Comparison of ENCODE assay signal across 23 cellular contexts in genomic region chr3:193595939-193596487, GRCh38. TPM values are rescaled to one million over a fixed set of nuclear protein-coding genes. Genes with fewer than 3 reads are reported as not detected.
DNase-seq lines count a peak whose midpoint lies in the region; ATAC-seq and TF ChIP-seq lines count a peak whose summit lies in the region.
"Had no signal": no experiment of that assay in that cellular context is flagged by ENCODE, and none has a peak within 500 bp of the region (broad histone marks: within the 10 kb centered on the region; RNA-seq: fewer than 3 reads in every experiment).

No MANE protein-coding gene starts in this region.

- peaks cover 14% of the 10 kb centered on the region; the same call in 1 of the 2 replicates for H3K4me1 ChIP-seq in HUES48 (ENCODE audit: control insufficient read depth, insufficient read depth, low read length)

- POLR2A ChIA-PET in activated CD8-positive, alpha-beta T cell treated with anti-CD3 and anti-CD28 coated beads for 36 hours (lab: Charles Lee), result no interaction called here
- POLR2A ChIA-PET in activated CD8-positive, alpha-beta T cell treated with anti-CD3 and anti-CD28 coated beads, Interleukin-2, amount 10 ng/mL, durations not matched to agents 7 days and 5 days (lab: Charles Lee), result no interaction called here

- no peaks in the 10 kb centered on the region for H3K9me3 Mint-ChIP-seq in activated CD8-positive, alpha-beta T cell treated with anti-CD3 and anti-CD28 coated beads for 36 hours
- no peaks in the 10 kb centered on the region for H3K9me3 Mint-ChIP-seq in activated CD8-positive, alpha-beta T cell treated with anti-CD3 and anti-CD28 coated beads, Interleukin-2, amount 10 ng/mL, durations not matched to agents 7 days and 5 days (ENCODE audit: insufficient read depth)
- H3K9me3 Mint-ChIP-seq in brain (no peaks in the 10 kb centered on the region), nephron progenitor cell (no peaks in the 10 kb centered on the region)
- H3K9me3 Mint-ChIP-seq: activated naive CD8-positive, alpha-beta T cell treated with anti-CD3 and anti-CD28 coated beads, Interleukin-2, amount 10 ng/mL, durations not matched to agents 7 days and 5 days; activated T-cell treated with anti-CD3 and anti-CD28 coated beads, Interleukin-2, amount 50 U/mL, for 4 hours; stimulated activated naive CD8-positive, alpha-beta T cell treated with anti-CD3 and anti-CD28 coated beads, Interleukin-15, amount 100 ng/mL, for 72 hours had no signal

- peak overlapping the region; percentile 50 for H3K27ac Mint-ChIP-seq in activated CD8-positive, alpha-beta T cell treated with anti-CD3 and anti-CD28 coated beads for 36 hours
- H3K27ac Mint-ChIP-seq in activated CD8-positive, alpha-beta T cell treated with anti-CD3 and anti-CD28 coated beads, Interleukin-2, amount 10 ng/mL, durations not matched to agents 7 days and 5 days, result no peak overlapping the region
- peak overlapping the region in 1 of 5 experiments; percentile 68 for H3K27ac Mint-ChIP-seq in brain
- H3K27ac Mint-ChIP-seq in nephron progenitor cell, result peak overlapping the region; percentile 12
- H3K27ac Mint-ChIP-seq: activated naive CD8-positive, alpha-beta T cell treated with anti-CD3 and anti-CD28 coated beads, Interleukin-2, amount 10 ng/mL, durations not matched to agents 7 days and 5 days had no signal

- ATAC-seq in activated CD8-positive, alpha-beta T cell treated with anti-CD3 and anti-CD28 coated beads for 36 hours, result no peak
- ATAC-seq in activated CD8-positive, alpha-beta T cell treated with anti-CD3 and anti-CD28 coated beads, Interleukin-2, amount 10 ng/mL, durations not matched to agents 7 days and 5 days, result no peak
- ATAC-seq in left lobe of liver (no peak), Right ventricle myocardium inferior (no peak)
- ATAC-seq: activated T-cell treated with anti-CD3 and anti-CD28 coated beads, Interleukin-2, amount 50 U/mL, for 4 hours; body of pancreas; stimulated activated naive CD8-positive, alpha-beta T cell treated with anti-CD3 and anti-CD28 coated beads, Interleukin-15, amount 100 ng/mL, for 72 hours had no signal

- H3K36me3 Mint-ChIP-seq in activated CD8-positive, alpha-beta T cell treated with anti-CD3 and anti-CD28 coated beads for 36 hours (ENCODE audit: low read depth), result peaks cover 38% of the 10 kb centered on the region
- H3K36me3 Mint-ChIP-seq in activated CD8-positive, alpha-beta T cell treated with anti-CD3 and anti-CD28 coated beads, Interleukin-2, amount 10 ng/mL, durations not matched to agents 7 days and 5 days (ENCODE audit: low read depth), result peaks cover 32% of the 10 kb centered on the region
- H3K36me3 Mint-ChIP-seq in brain (peaks cover 40% of the 10 kb centered on the region), nephron progenitor cell (ENCODE audit: low read depth) (peaks cover 50% of the 10 kb centered on the region)

- CTCF ChIA-PET in activated CD8-positive, alpha-beta T cell treated with anti-CD3 and anti-CD28 coated beads for 36 hours (lab: Charles Lee), result no interaction called here
- CTCF ChIA-PET in activated CD8-positive, alpha-beta T cell treated with anti-CD3 and anti-CD28 coated beads, Interleukin-2, amount 10 ng/mL, durations not matched to agents 7 days and 5 days (lab: Charles Lee), result no interaction called here

- H3K36me3 ChIP-seq in HUES48 (ENCODE audit: control insufficient read depth, insufficient read depth, low read length), result no peaks in the 10 kb centered on the region; the same call in 1 of the 2 replicates

- peaks cover 9% of the 10 kb centered on the region; the same call in 1 of the 2 replicates for H3K27me3 ChIP-seq in HUES48 (ENCODE audit: control insufficient read depth, insufficient read depth, low read length)
- H3K27me3 ChIP-seq: body of pancreas, right atrium auricular region, spleen, transverse colon had no signal

- H3K4me3 ChIP-seq in HUES48 (ENCODE audit: low read depth, low read length), result peak overlapping the region; percentile 84; the same call in 1 of the 2 replicates
- H3K4me3 ChIP-seq: body of pancreas, PC-9, right atrium auricular region, spleen, transverse colon had no signal

- H3K27ac ChIP-seq in HUES48 (ENCODE audit: low read depth, low read length), result peak overlapping the region; percentile 91
- H3K27ac ChIP-seq: body of pancreas, PC-9, right atrium auricular region, spleen, transverse colon had no signal

- no peak overlapping the region for H3K9ac ChIP-seq in HUES48 (ENCODE audit: low read depth, low read length)

- no peak for TF ChIP-seq CTCF in activated CD8-positive, alpha-beta T cell treated with anti-CD3 and anti-CD28 coated beads for 36 hours (IDR thresholded peaks at IDR 0.05)
- TF ChIP-seq CTCF in brain (conservative IDR thresholded peaks at IDR 0.05) (no peak), nephron progenitor cell (IDR thresholded peaks at IDR 0.05) (no peak)

- no peak for DNase-seq in activated CD8-positive, alpha-beta T cell treated with anti-CD3 and anti-CD28 coated beads for 36 hours
- no peak for DNase-seq in activated CD8-positive, alpha-beta T cell treated with anti-CD3 and anti-CD28 coated beads, Interleukin-2, amount 10 ng/mL, durations not matched to agents 7 days and 5 days
- no peak for DNase-seq in nephron progenitor cell
- no peak for DNase-seq in left lobe of liver (ENCODE audit: low spot score)
- DNase-seq in NCI-H2107 (lab: John Stamatoyannopoulos, UW), result no peak
- no peak for DNase-seq in Right ventricle myocardium inferior (ENCODE audit: missing footprints)
- DNase-seq: activated naive CD8-positive, alpha-beta T cell treated with anti-CD3 and anti-CD28 coated beads, Interleukin-2, amount 10 ng/mL, durations not matched to agents 7 days and 5 days; activated T-cell treated with anti-CD3 and anti-CD28 coated beads, Interleukin-2, amount 50 U/mL, for 4 hours; body of pancreas; cortex of kidney; mammary epithelial cell; NCI-H510A treated with DMSO at 0.1 percent for 48 hours; PC-9; spleen; stimulated activated CD4-positive, alpha-beta T cell treated with anti-CD3 and anti-CD28 coated beads, Interleukin-4, amount 100 ng/mL, for 1 hour; stimulated activated naive CD8-positive, alpha-beta T cell treated with anti-CD3 and anti-CD28 coated beads, Interleukin-15, amount 100 ng/mL, for 72 hours; T-helper 1 cell; transverse colon had no signal

- no peak overlapping the region for H3K4me3 Mint-ChIP-seq in activated CD8-positive, alpha-beta T cell treated with anti-CD3 and anti-CD28 coated beads for 36 hours
- no peak overlapping the region for H3K4me3 Mint-ChIP-seq in activated CD8-positive, alpha-beta T cell treated with anti-CD3 and anti-CD28 coated beads, Interleukin-2, amount 10 ng/mL, durations not matched to agents 7 days and 5 days
- H3K4me3 Mint-ChIP-seq in brain, result peak overlapping the region; percentile 54 to 95 (median 75)
- peak overlapping the region; percentile 33 for H3K4me3 Mint-ChIP-seq in nephron progenitor cell
- H3K4me3 Mint-ChIP-seq: activated naive CD8-positive, alpha-beta T cell treated with anti-CD3 and anti-CD28 coated beads, Interleukin-2, amount 10 ng/mL, durations not matched to agents 7 days and 5 days; activated T-cell treated with anti-CD3 and anti-CD28 coated beads, Interleukin-2, amount 50 U/mL, for 4 hours had no signal

- H3K27me3 Mint-ChIP-seq in activated CD8-positive, alpha-beta T cell treated with anti-CD3 and anti-CD28 coated beads for 36 hours, result no peaks in the 10 kb centered on the region
- H3K27me3 Mint-ChIP-seq in activated CD8-positive, alpha-beta T cell treated with anti-CD3 and anti-CD28 coated beads, Interleukin-2, amount 10 ng/mL, durations not matched to agents 7 days and 5 days (ENCODE audit: low read depth), result no peaks in the 10 kb centered on the region
- H3K27me3 Mint-ChIP-seq in brain (peaks cover 5% of the 10 kb centered on the region), nephron progenitor cell (ENCODE audit: low read depth, poor library complexity) (no peaks in the 10 kb centered on the region)
- H3K27me3 Mint-ChIP-seq: activated naive CD8-positive, alpha-beta T cell treated with anti-CD3 and anti-CD28 coated beads, Interleukin-2, amount 10 ng/mL, durations not matched to agents 7 days and 5 days; stimulated activated naive CD8-positive, alpha-beta T cell treated with anti-CD3 and anti-CD28 coated beads, Interleukin-15, amount 100 ng/mL, for 72 hours had no signal

- intact Hi-C loops in activated CD8-positive, alpha-beta T cell treated with anti-CD3 and anti-CD28 coated beads for 36 hours (cut with micrococcal nuclease), result no loop called here
- intact Hi-C loops in Right ventricle myocardium inferior (cut with DNase I), result no loop called here

- peaks cover 64% of the 10 kb centered on the region for H3K4me1 Mint-ChIP-seq in activated CD8-positive, alpha-beta T cell treated with anti-CD3 and anti-CD28 coated beads for 36 hours (ENCODE audit: low read depth)
- H3K4me1 Mint-ChIP-seq in activated CD8-positive, alpha-beta T cell treated with anti-CD3 and anti-CD28 coated beads, Interleukin-2, amount 10 ng/mL, durations not matched to agents 7 days and 5 days (ENCODE audit: low read depth), result peaks cover 54% of the 10 kb centered on the region
- H3K4me1 Mint-ChIP-seq in brain (peaks cover 50% of the 10 kb centered on the region), nephron progenitor cell (peaks cover 38% of the 10 kb centered on the region)

- H3K9me3 ChIP-seq in HUES48 (ENCODE audit: control insufficient read depth, insufficient read depth, low read length), result no peaks in the 10 kb centered on the region
- H3K9me3 ChIP-seq: body of pancreas, right atrium auricular region, spleen, transverse colon had no signal

RNA-seq across cellular contexts. Expression of gene OPA1, which starts 3.0 kb away (rescaled TPM):
- 100 to 1,000 TPM in 1 of 2 experiments, 10 to 100 TPM in 1; 84.8 to 104 TPM for total RNA-seq in activated CD8-positive, alpha-beta T cell treated with anti-CD3 and anti-CD28 coated beads for 36 hours
- total RNA-seq in activated CD8-positive, alpha-beta T cell treated with anti-CD3 and anti-CD28 coated beads, Interleukin-2, amount 10 ng/mL, durations not matched to agents 7 days and 5 days, result 10 to 100 TPM; 61.3 TPM
- polyA plus RNA-seq in brain (ENCODE audit: insufficient read depth, low read depth, low replicate concordance), result 24.9 TPM
- total RNA-seq in left lobe of liver, result 29.3 TPM
- total RNA-seq in Right ventricle myocardium inferior, result 111 TPM

RNA-seq across cellular contexts. Expression of gene ATP13A4, which starts 41.3 kb away (rescaled TPM):
- 1 to 10 TPM; 2.8 to 3.5 TPM for total RNA-seq in activated CD8-positive, alpha-beta T cell treated with anti-CD3 and anti-CD28 coated beads for 36 hours
- 1 to 10 TPM; 1.8 to 2.4 TPM for total RNA-seq in activated CD8-positive, alpha-beta T cell treated with anti-CD3 and anti-CD28 coated beads, Interleukin-2, amount 10 ng/mL, durations not matched to agents 7 days and 5 days
- 2.7 TPM for polyA plus RNA-seq in brain (ENCODE audit: insufficient read depth, low read depth, low replicate concordance)
- total RNA-seq in left lobe of liver, result 1.2 TPM
- 0.38 TPM for total RNA-seq in Right ventricle myocardium inferior
- total RNA-seq: A172, Daoy, right atrium auricular region had no signal

Comparison
In these comparisons a context has a peak if more than half of its experiments do, and no peak if none do; other contexts are left out.
1. H3K4me3 Mint-ChIP-seq: peak in brain (5 of 5) and nephron progenitor cell (single experiment); none in activated CD8-positive, alpha-beta T cell treated with anti-CD3 and anti-CD28 coated beads for 36 hours (single experiment) and activated CD8-positive, alpha-beta T cell treated with anti-CD3 and anti-CD28 coated beads, Interleukin-2, amount 10 ng/mL, durations not matched to agents 7 days and 5 days (single experiment).